ENCODE assay signal across 1 cellular context in the genomic region with DNA sequence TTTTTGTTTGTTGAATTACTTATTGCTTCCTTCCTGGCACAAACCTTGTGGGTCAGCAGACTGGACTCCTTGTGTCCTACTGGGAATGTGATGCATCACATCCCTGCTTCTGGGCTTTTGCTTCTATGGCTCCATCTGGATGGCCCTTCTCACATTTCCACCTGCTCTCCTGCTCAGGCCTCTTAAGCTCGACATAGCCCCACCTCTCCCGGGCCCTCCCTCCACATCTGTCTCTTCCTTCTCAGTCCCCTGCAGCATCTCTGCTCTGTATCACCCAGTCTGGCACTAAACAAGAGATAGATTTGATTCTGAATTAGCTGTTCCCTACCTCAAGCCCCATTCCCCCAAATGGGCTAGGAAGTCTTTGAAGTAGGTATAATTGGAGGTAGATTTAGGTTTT.
TF ChIP-seq lines count a peak whose summit lies in the region.

No MANE protein-coding gene starts in this region.

TF ChIP-seq in WTC11, 78 proteins besides CTCF, POLR2A, EP300 and RAD21 (continued from another document):
- TF ChIP-seq, protein P1, sequence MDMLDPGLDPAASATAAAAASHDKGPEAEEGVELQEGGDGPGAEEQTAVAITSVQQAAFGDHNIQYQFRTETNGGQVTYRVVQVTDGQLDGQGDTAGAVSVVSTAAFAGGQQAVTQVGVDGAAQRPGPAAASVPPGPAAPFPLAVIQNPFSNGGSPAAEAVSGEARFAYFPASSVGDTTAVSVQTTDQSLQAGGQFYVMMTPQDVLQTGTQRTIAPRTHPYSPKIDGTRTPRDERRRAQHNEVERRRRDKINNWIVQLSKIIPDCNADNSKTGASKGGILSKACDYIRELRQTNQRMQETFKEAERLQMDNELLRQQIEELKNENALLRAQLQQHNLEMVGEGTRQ (CRISPR knock-in tag; IDR thresholded peaks at IDR 0.05) = no peak
